Comparison of ENCODE assay signal across 26 cellular contexts in the genomic region with DNA sequence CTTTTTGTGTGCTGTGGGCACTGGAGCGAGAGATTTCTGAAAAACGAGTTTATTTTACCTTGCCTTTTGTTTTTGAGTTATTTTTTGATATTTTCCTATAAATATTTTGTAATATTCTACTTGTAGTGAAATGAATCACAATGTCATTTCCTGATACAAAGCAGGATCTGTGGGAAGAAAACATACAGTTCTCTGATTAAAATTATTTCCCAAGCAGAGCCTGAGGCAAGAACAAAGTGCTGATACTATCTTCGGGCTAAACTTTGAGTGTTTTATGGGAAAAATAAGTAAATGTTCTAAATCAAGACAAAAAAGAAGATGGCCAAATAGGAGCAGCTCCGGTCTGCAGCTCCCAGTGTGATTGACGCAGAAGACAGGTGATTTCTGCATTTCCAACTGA.
"Had no signal": no experiment of that assay in that cellular context is flagged by ENCODE, and none has a peak within 500 bp of the region (broad histone marks: within the 10 kb centered on the region; RNA-seq: fewer than 3 reads in every experiment).

No MANE protein-coding gene starts in this region.

- H3K36me3 Mint-ChIP-seq: neural progenitor cell; stimulated activated effector memory CD8-positive, alpha-beta T cell treated with anti-CD3 and anti-CD28 coated beads, Interleukin-12 subunit alpha, Interleukin-12 subunit beta, amount 100 ng/mL, for 72 hours; stimulated activated naive B cell treated with anti-CD40 and anti-IgM and Interleukin-4, amounts not matched to agents 10 μg/mL and 1 μg/mL and 100 μg/mL, for 72 hours had no signal

- H3K9me3 Mint-ChIP-seq: stimulated activated effector memory CD8-positive, alpha-beta T cell treated with anti-CD3 and anti-CD28 coated beads, Interleukin-12 subunit alpha, Interleukin-12 subunit beta, amount 100 ng/mL, for 72 hours; stimulated activated naive B cell treated with anti-CD40 and anti-IgM and Interleukin-4, amounts not matched to agents 10 μg/mL and 1 μg/mL and 100 μg/mL, for 72 hours; stimulated activated naive CD8-positive, alpha-beta T cell treated with anti-CD3 and anti-CD28 coated beads, Interleukin-15, Interleukin-2, amounts not matched to agents 100 ng/mL and 50 ng/mL, for 24 hours had no signal

- H3K4me3 ChIP-seq: neural progenitor cell, pancreas, prostate gland, right lobe of liver, sigmoid colon, stomach, thoracic aorta, thyroid gland, tibial nerve, upper lobe of left lung, vagina had no signal

- H3K4me2 ChIP-seq: neural progenitor cell had no signal

- DNase-seq: naive thymus-derived CD8-positive, alpha-beta T cell; nucleus accumbens; right cardiac atrium; right lobe of liver; sigmoid colon; small intestine; stimulated activated CD4-positive, alpha-beta T cell treated with anti-CD3 and anti-CD28 coated beads, Interleukin-15, amount 100 ng/mL, for 24 hours; stimulated activated CD4-positive, alpha-beta T cell treated with anti-CD3 and anti-CD28 coated beads, Interleukin-2, amount 100 ng/mL, for 24 hours; stimulated activated CD4-positive, alpha-beta T cell treated with anti-CD3 and anti-CD28 coated beads, Interleukin-2, amount 100 ng/mL, for 48 hours; stimulated activated CD4-positive, alpha-beta T cell treated with anti-CD3 and anti-CD28 coated beads, Interleukin-4, amount 100 ng/mL, for 24 hours; stimulated activated naive B cell treated with anti-CD40 and anti-IgM and Interleukin-4, amounts not matched to agents 10 μg/mL and 1 μg/mL and 100 μg/mL, for 72 hours; stimulated activated naive CD4-positive, alpha-beta T cell treated with Interleukin-2 at 50 U/mL for 16 hours; stomach; thyroid gland; trophoblast cell; upper lobe of left lung had no signal

- ATAC-seq: naive thymus-derived CD8-positive, alpha-beta T cell; pancreas; right cardiac atrium; right lobe of liver; stimulated activated effector memory CD8-positive, alpha-beta T cell treated with anti-CD3 and anti-CD28 coated beads, Interleukin-12 subunit alpha, Interleukin-12 subunit beta, amount 100 ng/mL, for 72 hours; stimulated activated naive B cell treated with anti-CD40 and anti-IgM and Interleukin-4, amounts not matched to agents 10 μg/mL and 1 μg/mL and 100 μg/mL, for 72 hours had no signal

- H3K27me3 Mint-ChIP-seq: stimulated activated naive CD8-positive, alpha-beta T cell treated with anti-CD3 and anti-CD28 coated beads, Interleukin-15, Interleukin-2, amounts not matched to agents 100 ng/mL and 50 ng/mL, for 24 hours had no signal

- H3K36me3 ChIP-seq: neural progenitor cell, neutrophil, pancreas, prostate gland, right lobe of liver, sigmoid colon, stomach, thoracic aorta, thyroid gland, tibial nerve, upper lobe of left lung, vagina had no signal

- H3K27ac ChIP-seq: neural progenitor cell, neutrophil, pancreas, prostate gland, right lobe of liver, sigmoid colon, stomach, thoracic aorta, thyroid gland, tibial nerve, upper lobe of left lung, vagina had no signal

- H3K9ac ChIP-seq: neural progenitor cell had no signal

- H3K9me3 ChIP-seq: neutrophil, pancreas, prostate gland, right lobe of liver, sigmoid colon, thoracic aorta, thyroid gland, tibial nerve, upper lobe of left lung, vagina had no signal

- H2AFZ ChIP-seq: neural progenitor cell had no signal

- H3K4me3 Mint-ChIP-seq: naive thymus-derived CD8-positive, alpha-beta T cell; nephron; neural progenitor cell; stimulated activated effector memory CD8-positive, alpha-beta T cell treated with anti-CD3 and anti-CD28 coated beads, Interleukin-12 subunit alpha, Interleukin-12 subunit beta, amount 100 ng/mL, for 72 hours; stimulated activated naive B cell treated with anti-CD40 and anti-IgM and Interleukin-4, amounts not matched to agents 10 μg/mL and 1 μg/mL and 100 μg/mL, for 72 hours; stimulated activated naive CD8-positive, alpha-beta T cell treated with anti-CD3 and anti-CD28 coated beads, Interleukin-15, Interleukin-2, amounts not matched to agents 100 ng/mL and 50 ng/mL, for 24 hours had no signal

- H3K4me1 ChIP-seq: neural progenitor cell, pancreas, prostate gland, sigmoid colon, stomach, tibial nerve, upper lobe of left lung, vagina had no signal

- H3K27me3 ChIP-seq: neural progenitor cell, neutrophil, pancreas, right lobe of liver, sigmoid colon, thyroid gland, tibial nerve, upper lobe of left lung, vagina had no signal

- H3K4me1 Mint-ChIP-seq: naive thymus-derived CD8-positive, alpha-beta T cell; neural progenitor cell; stimulated activated effector memory CD8-positive, alpha-beta T cell treated with anti-CD3 and anti-CD28 coated beads, Interleukin-12 subunit alpha, Interleukin-12 subunit beta, amount 100 ng/mL, for 72 hours had no signal

- H3K27ac Mint-ChIP-seq: naive thymus-derived CD8-positive, alpha-beta T cell; nephron; neural progenitor cell; stimulated activated effector memory CD8-positive, alpha-beta T cell treated with anti-CD3 and anti-CD28 coated beads, Interleukin-12 subunit alpha, Interleukin-12 subunit beta, amount 100 ng/mL, for 72 hours; stimulated activated naive B cell treated with anti-CD40 and anti-IgM and Interleukin-4, amounts not matched to agents 10 μg/mL and 1 μg/mL and 100 μg/mL, for 72 hours; stimulated activated naive CD8-positive, alpha-beta T cell treated with anti-CD3 and anti-CD28 coated beads, Interleukin-15, Interleukin-2, amounts not matched to agents 100 ng/mL and 50 ng/mL, for 24 hours had no signal
